8 cellular contexts compared by ENCODE assay signal in genomic region chr6:118509009-118509617, GRCh38. TPM values are rescaled to one million over a fixed set of nuclear protein-coding genes. Genes with fewer than 3 reads are reported as not detected.
DNase-seq lines count a peak whose midpoint lies in the region; ATAC-seq and TF ChIP-seq lines count a peak whose summit lies in the region.

No MANE protein-coding gene starts in this region.

- no peak for TF ChIP-seq POLR2A in HCT116 (IDR thresholded peaks at IDR 0.05; ENCODE audit: borderline replicate concordance, extremely low read depth, insufficient read depth, insufficient read length)

- intact Hi-C loops in CD4-positive, alpha-beta T cell (cut with DNase I, micrococcal nuclease), result no loop called here
- intact Hi-C loops in HCT116 (cut with micrococcal nuclease), result loop anchor here (1.0 to 10.0 kb wide), 3 partner anchors 225 to 664 kb away; no protein-coding TSS in a partner anchor
- intact Hi-C loops in colonic mucosa (cut with DNase I), result no loop called here

- no peaks in the 10 kb centered on the region for H3K27me3 ChIP-seq in CD4-positive, alpha-beta T cell (ENCODE audit: control insufficient read depth, insufficient read depth, low read length)
- H3K27me3 ChIP-seq in HCT116 (ENCODE audit: insufficient read depth, low read length), result no peaks in the 10 kb centered on the region
- no peaks in the 10 kb centered on the region for H3K27me3 ChIP-seq in foreskin keratinocyte
- no peaks in the 10 kb centered on the region for H3K27me3 ChIP-seq in colonic mucosa

- H3K4me3 ChIP-seq in HCT116 (replicated peaks in 1 of 2; ENCODE audit: low read depth in 1 of 2, low read length in 2 of 2) (no peak overlapping the region), colonic mucosa (no peak overlapping the region)

- TF ChIP-seq RAD21 in HCT116 (IDR thresholded peaks at IDR 0.05; ENCODE audit: low read depth), result peak; percentile 83

- no peak overlapping the region for H3K27ac ChIP-seq in CD4-positive, alpha-beta T cell (ENCODE audit: low read depth, low read length)
- no peak overlapping the region for H3K27ac ChIP-seq in HCT116 (ENCODE audit: low read depth, low read length)
- H3K27ac ChIP-seq in foreskin keratinocyte, result no peak overlapping the region
- no peak overlapping the region for H3K27ac ChIP-seq in colonic mucosa

- H3K79me2 ChIP-seq in HCT116 (ENCODE audit: insufficient read depth, low read length), result no peaks in the 10 kb centered on the region

- H3K27me3 Mint-ChIP-seq in CD4-positive, alpha-beta T cell, result no peaks in the 10 kb centered on the region
- H3K27me3 Mint-ChIP-seq in activated CD8-positive, alpha-beta memory T cell treated with anti-CD3 and anti-CD28 coated beads, Interleukin-2, amount 10 ng/mL, durations not matched to agents 7 days and 5 days, result no peaks in the 10 kb centered on the region

- H3K36me3 ChIP-seq in HCT116 (ENCODE audit: control insufficient read depth in 1 of 2, insufficient read depth in 2 of 2, low read length in 2 of 2) (no peaks in the 10 kb centered on the region), colonic mucosa (no peaks in the 10 kb centered on the region)

- no peaks in the 10 kb centered on the region for H3K9me3 ChIP-seq in CD4-positive, alpha-beta T cell (ENCODE audit: control insufficient read depth, low read length)
- no peaks in the 10 kb centered on the region for H3K9me3 ChIP-seq in HCT116 (ENCODE audit: control insufficient read depth in 1 of 2, insufficient read depth in 1 of 2, low read depth in 1 of 2, low read length in 2 of 2)
- H3K9me3 ChIP-seq in colonic mucosa, result no peaks in the 10 kb centered on the region

- RAD21 ChIA-PET in HCT116 (lab: Charles Lee; ENCODE audit: low non-redundant PET in 1 of 2, low total read pairs in 2 of 2, uncharacterized antibody in 2 of 2, unreplicated experiment in 2 of 2), result no interaction called here

- no peak overlapping the region for H3K4me3 Mint-ChIP-seq in CD4-positive, alpha-beta T cell
- H3K4me3 Mint-ChIP-seq in activated CD8-positive, alpha-beta memory T cell treated with anti-CD3 and anti-CD28 coated beads, Interleukin-2, amount 10 ng/mL, durations not matched to agents 7 days and 5 days, result no peak overlapping the region

- peaks cover 57% of the 10 kb centered on the region for H3K36me3 Mint-ChIP-seq in CD4-positive, alpha-beta T cell (ENCODE audit: low read depth)
- peaks cover 6% of the 10 kb centered on the region for H3K36me3 Mint-ChIP-seq in activated CD8-positive, alpha-beta memory T cell treated with anti-CD3 and anti-CD28 coated beads, Interleukin-2, amount 10 ng/mL, durations not matched to agents 7 days and 5 days

- no TSS peak for BruUV-seq in HCT116 (replicated peaks; lab: Mats Ljungman, UMichigan)

- no peaks in the 10 kb centered on the region for H3K9me3 Mint-ChIP-seq in CD4-positive, alpha-beta T cell
- no peaks in the 10 kb centered on the region for H3K9me3 Mint-ChIP-seq in activated CD8-positive, alpha-beta memory T cell treated with anti-CD3 and anti-CD28 coated beads, Interleukin-2, amount 10 ng/mL, durations not matched to agents 7 days and 5 days (ENCODE audit: low read depth)

- CTCF ChIA-PET in CD4-positive, alpha-beta T cell (lab: Charles Lee), result no interaction called here
- CTCF ChIA-PET in HCT116 (lab: Charles Lee), result interaction anchor here (1.3 kb wide), 1 partner anchor 225 kb away, joined by 3 read pairs; no protein-coding TSS in a partner anchor
- CTCF ChIA-PET in activated CD8-positive, alpha-beta memory T cell treated with anti-CD3 and anti-CD28 coated beads, Interleukin-2, amount 10 ng/mL, durations not matched to agents 7 days and 5 days (lab: Charles Lee), result no interaction called here

- DNase-seq in CD4-positive, alpha-beta T cell, result no peak
- DNase-seq in HCT116 (ENCODE audit: low read depth, low spot score), result peak; percentile 35
- DNase-seq in RPMI8226, result peak; percentile 7
- no peak for DNase-seq in foreskin keratinocyte
- DNase-seq in superior temporal gyrus (ENCODE audit: extremely low spot score), result peak; percentile 80
- no peak for DNase-seq in colonic mucosa
- DNase-seq in activated CD8-positive, alpha-beta memory T cell treated with anti-CD3 and anti-CD28 coated beads, Interleukin-2, amount 10 ng/mL, durations not matched to agents 7 days and 5 days, result no peak

- H3K9me2 ChIP-seq in HCT116 (ENCODE audit: insufficient read depth), result no peaks in the 10 kb centered on the region

- H3K27ac Mint-ChIP-seq in CD4-positive, alpha-beta T cell, result no peak overlapping the region
- H3K27ac Mint-ChIP-seq in activated CD8-positive, alpha-beta memory T cell treated with anti-CD3 and anti-CD28 coated beads, Interleukin-2, amount 10 ng/mL, durations not matched to agents 7 days and 5 days, result no peak overlapping the region

- no peak overlapping the region for H3K4me2 ChIP-seq in HCT116 (ENCODE audit: low read length)

- H4K20me1 ChIP-seq in HCT116 (ENCODE audit: insufficient read depth), result no peaks in the 10 kb centered on the region

- no peak for ATAC-seq in CD4-positive, alpha-beta T cell (ENCODE audit: poor library complexity)
- ATAC-seq in HCT116 (peak; percentile 58; the same call in 1 of the 2 replicates), foreskin keratinocyte (peak; percentile 35), HG02884 (IDR thresholded peaks at IDR 0.05; ENCODE audit: unreplicated experiment) (no peak)
- no peak for ATAC-seq in activated CD8-positive, alpha-beta memory T cell treated with anti-CD3 and anti-CD28 coated beads, Interleukin-2, amount 10 ng/mL, durations not matched to agents 7 days and 5 days

- H3K4me1 Mint-ChIP-seq in CD4-positive, alpha-beta T cell (ENCODE audit: low read depth), result peaks cover 32% of the 10 kb centered on the region
- H3K4me1 Mint-ChIP-seq in activated CD8-positive, alpha-beta memory T cell treated with anti-CD3 and anti-CD28 coated beads, Interleukin-2, amount 10 ng/mL, durations not matched to agents 7 days and 5 days, result peaks cover 3% of the 10 kb centered on the region

- POLR2A ChIA-PET in CD4-positive, alpha-beta T cell (lab: Charles Lee), result no interaction called here
- POLR2A ChIA-PET in HCT116 (lab: Charles Lee), result no interaction called here

- H2AFZ ChIP-seq in HCT116 (ENCODE audit: low read depth, low read length, poor library complexity, severe bottlenecking), result no peak overlapping the region

- H3K4me1 ChIP-seq in HCT116 (ENCODE audit: control insufficient read depth in 1 of 2, insufficient read depth in 2 of 2, low read length in 2 of 2) (no peaks in the 10 kb centered on the region), foreskin keratinocyte (no peaks in the 10 kb centered on the region), colonic mucosa (no peaks in the 10 kb centered on the region)

- TF ChIP-seq CTCF in CD4-positive, alpha-beta T cell (IDR thresholded peaks at IDR 0.05), result peak; percentile 49
- TF ChIP-seq CTCF in HCT116 (IDR thresholded peaks at IDR 0.05 in 2 of 3, conservative IDR thresholded peaks at IDR 0.05 in 1 of 3; ENCODE audit: borderline replicate concordance in 1 of 3, insufficient read depth in 1 of 3, low read depth in 2 of 3, low read length in 2 of 3) (peak; percentile 73 to 78 (median 76)), foreskin keratinocyte (conservative IDR thresholded peaks at IDR 0.05) (peak; percentile 78), colonic mucosa (IDR thresholded peaks at IDR 0.05) (no peak)

- H3K9ac ChIP-seq in HCT116 (ENCODE audit: low read length) (no peak overlapping the region), colonic mucosa (ENCODE audit: low read depth in 2 of 2, low read length in 2 of 2) (no peak overlapping the region)

TF ChIP-seq in HCT116, 20 proteins besides CTCF, POLR2A, EP300 and RAD21:
- TF ChIP-seq EGR1 (IDR thresholded peaks at IDR 0.05; ENCODE audit: low read depth), result no peak
- no peak for TF ChIP-seq ELF1 (IDR thresholded peaks at IDR 0.05; ENCODE audit: borderline replicate concordance, low read depth)
- no peak for TF ChIP-seq SRF (IDR thresholded peaks at IDR 0.05; ENCODE audit: low read depth)
- TF ChIP-seq ZFX (IDR thresholded peaks at IDR 0.05), result no peak
- TF ChIP-seq ATF3 (IDR thresholded peaks at IDR 0.05), result no peak
- TF ChIP-seq EZH2phosphoT487 (IDR thresholded peaks at IDR 0.05; ENCODE audit: borderline replicate concordance), result no peak
- no peak for TF ChIP-seq MAX (IDR thresholded peaks at IDR 0.05)
- TF ChIP-seq TCF7L2 (IDR thresholded peaks at IDR 0.05; ENCODE audit: borderline replicate concordance, extremely low read depth, insufficient read depth, insufficient read length), result no peak
- TF ChIP-seq SP1 (IDR thresholded peaks at IDR 0.05; ENCODE audit: low read depth), result no peak
- TF ChIP-seq EZH2 (IDR thresholded peaks at IDR 0.05), result no peak
- TF ChIP-seq POLR2AphosphoS5 (IDR thresholded peaks at IDR 0.05; ENCODE audit: low read depth, low read length), result no peak
- TF ChIP-seq YY1 (IDR thresholded peaks at IDR 0.05; ENCODE audit: extremely low read depth, insufficient replicate concordance, low read depth, low read length), result no peak
- TF ChIP-seq ZNF274 (IDR thresholded peaks at IDR 0.05; ENCODE audit: low read depth, low read length), result no peak
- TF ChIP-seq CEBPB (IDR thresholded peaks at IDR 0.05; ENCODE audit: low read depth), result no peak

RNA-seq across cellular contexts. Expression of gene PLN, which starts 39.0 kb away (rescaled TPM):
- total RNA-seq in CD4-positive, alpha-beta T cell, result not detected
- total RNA-seq in HCT116 (2021; ENCODE audit: unreplicated experiment) (not detected), foreskin keratinocyte (not detected in 2 replicates), colonic mucosa (10 to 100 TPM in 1 of 2 donors, 1 to 10 TPM in 1; 1.3 to 24.1 TPM)
- not detected in 2 replicates for polyA plus RNA-seq in HCT116 (2012)
- polyA plus RNA-seq in foreskin keratinocyte, result not detected in 2 replicates
- not detected for total RNA-seq in activated CD8-positive, alpha-beta memory T cell treated with anti-CD3 and anti-CD28 coated beads, Interleukin-2, amount 10 ng/mL, durations not matched to agents 7 days and 5 days

Comparison
In these comparisons a context has a peak if more than half of its experiments do, and no peak if none do; other contexts are left out.
1. ATAC-seq: peak in HCT116 (single experiment) and foreskin keratinocyte (single experiment); none in CD4-positive, alpha-beta T cell (single experiment), activated CD8-positive, alpha-beta memory T cell treated with anti-CD3 and anti-CD28 coated beads, Interleukin-2, amount 10 ng/mL, durations not matched to agents 7 days and 5 days (single experiment) and HG02884 (single experiment).
2. DNase-seq: peak in HCT116 (single experiment), RPMI8226 (single experiment) and superior temporal gyrus (single experiment); none in CD4-positive, alpha-beta T cell (0 of 10), foreskin keratinocyte (0 of 2), colonic mucosa (single experiment) and activated CD8-positive, alpha-beta memory T cell treated with anti-CD3 and anti-CD28 coated beads, Interleukin-2, amount 10 ng/mL, durations not matched to agents 7 days and 5 days (single experiment).